In the genomic region with DNA sequence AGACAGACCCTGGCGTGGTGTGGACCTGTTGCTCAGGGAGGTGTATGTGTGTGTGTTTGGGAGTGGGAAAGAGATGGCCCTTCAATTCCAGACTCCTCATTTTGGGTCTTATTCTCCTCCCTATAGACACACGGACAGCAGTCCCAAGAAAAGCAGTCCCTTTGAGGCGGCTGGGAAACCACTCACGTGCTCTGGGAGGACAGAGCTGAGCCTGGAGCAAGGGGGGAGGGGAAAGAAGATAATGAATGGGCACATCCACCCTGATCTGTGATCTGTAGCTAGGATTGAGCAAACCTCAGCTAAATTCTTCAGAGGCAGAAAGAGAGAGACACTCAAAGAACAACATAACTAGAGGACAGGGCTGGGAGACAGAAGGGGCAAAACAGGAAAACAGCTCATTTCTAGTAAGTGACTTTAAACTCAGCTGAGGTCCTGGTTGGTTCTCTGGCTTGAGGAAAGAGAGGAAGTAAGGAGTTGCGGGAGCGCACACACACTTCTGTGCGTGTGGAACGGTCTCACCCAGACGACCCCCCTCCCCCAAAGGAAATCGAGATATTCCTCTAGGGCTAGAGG, we compare ENCODE assay signal across 8 cellular contexts. TPM values are rescaled to one million over a fixed set of nuclear protein-coding genes. Genes with fewer than 3 reads are reported as not detected.
DNase-seq lines count a peak whose midpoint lies in the region; ATAC-seq and TF ChIP-seq lines count a peak whose summit lies in the region.

No MANE protein-coding gene starts in this region.

- H3K4me2 ChIP-seq in skeletal muscle satellite cell (ENCODE audit: low read length) = peak overlapping the region; percentile 94

- H3K4me1 ChIP-seq in cardiac muscle cell (ENCODE audit: low read depth) (peaks cover 9% of the 10 kb centered on the region), skeletal muscle satellite cell (ENCODE audit: control insufficient read depth, insufficient read depth, low read length) (peaks cover 11% of the 10 kb centered on the region)

- no peaks in the 10 kb centered on the region for H3K27me3 ChIP-seq in cardiac muscle cell
- no peaks in the 10 kb centered on the region for H3K27me3 ChIP-seq in WERI-Rb-1 (ENCODE audit: insufficient read depth, low read depth, severe bottlenecking)
- no peaks in the 10 kb centered on the region for H3K27me3 ChIP-seq in skeletal muscle satellite cell (ENCODE audit: control insufficient read depth, insufficient read depth, low read length)

- TF ChIP-seq CTCF in cardiac muscle cell (IDR thresholded peaks at IDR 0.05; ENCODE audit: low read depth, low read length) (no peak), WERI-Rb-1 (IDR thresholded peaks at IDR 0.05; ENCODE audit: low read depth, low read length) (no peak), glutamatergic neuron (IDR thresholded peaks at IDR 0.05; ENCODE audit: partially characterized antibody, unreplicated experiment) (no peak)

- peak overlapping the region; percentile 99 for H3K9ac ChIP-seq in skeletal muscle satellite cell (ENCODE audit: low read depth, low read length)

- peaks cover 8% of the 10 kb centered on the region for H3K4me1 Mint-ChIP-seq in glutamatergic neuron (ENCODE audit: low read depth, unreplicated experiment)

- ATAC-seq in left ventricle myocardium superior (no peak), HG03097 (IDR thresholded peaks at IDR 0.05; ENCODE audit: low FRiP score, unreplicated experiment) (no peak), HG03571 (IDR thresholded peaks at IDR 0.05; ENCODE audit: unreplicated experiment) (no peak)

- peak overlapping the region; percentile 66 for H3K27ac ChIP-seq in cardiac muscle cell
- H3K27ac ChIP-seq in WERI-Rb-1 = peak overlapping the region; percentile 80

- no peaks in the 10 kb centered on the region for H3K36me3 ChIP-seq in cardiac muscle cell
- peaks cover 22% of the 10 kb centered on the region for H3K36me3 ChIP-seq in WERI-Rb-1
- H3K36me3 ChIP-seq in skeletal muscle satellite cell (ENCODE audit: insufficient read depth, low read length) = peaks cover 7% of the 10 kb centered on the region

- H3K4me3 ChIP-seq in cardiac muscle cell (peak overlapping the region; percentile 92), WERI-Rb-1 (ENCODE audit: low read depth, low read length) (peak overlapping the region; percentile 92), skeletal muscle satellite cell (ENCODE audit: low read length) (peak overlapping the region; percentile 96)

- intact Hi-C loops in left ventricle myocardium superior (cut with micrococcal nuclease) = no loop called here

- H3K36me3 Mint-ChIP-seq in glutamatergic neuron (ENCODE audit: unreplicated experiment) = no peaks in the 10 kb centered on the region

- no peaks in the 10 kb centered on the region for H3K9me3 ChIP-seq in cardiac muscle cell (ENCODE audit: low read depth)
- peaks cover 4% of the 10 kb centered on the region for H3K9me3 ChIP-seq in WERI-Rb-1 (ENCODE audit: severe bottlenecking)
- no peaks in the 10 kb centered on the region for H3K9me3 ChIP-seq in skeletal muscle satellite cell (replicated peaks; ENCODE audit: low read length)

- peaks cover 4% of the 10 kb centered on the region for H3K9me3 Mint-ChIP-seq in glutamatergic neuron (ENCODE audit: unreplicated experiment)

- H3K27me3 Mint-ChIP-seq in glutamatergic neuron (ENCODE audit: unreplicated experiment) = peaks cover 2% of the 10 kb centered on the region

- peak overlapping the region; percentile 99 for H3K4me3 Mint-ChIP-seq in glutamatergic neuron (ENCODE audit: unreplicated experiment)

- peak in 1 of 2 donors; percentile 41 for DNase-seq in cardiac muscle cell (ENCODE audit: low read depth in 1 of 2, low spot score in 1 of 2)
- no peak for DNase-seq in left ventricle myocardium superior
- no peak for DNase-seq in WERI-Rb-1
- DNase-seq in glutamatergic neuron = no peak
- DNase-seq in HCEC 1CT = no peak

- H3K27ac Mint-ChIP-seq in glutamatergic neuron (ENCODE audit: unreplicated experiment) = peak overlapping the region; percentile 90

RNA-seq across cellular contexts. Expression of a gene that starts 0.8 kb away (rescaled TPM):
- total RNA-seq in cardiac muscle cell (41.8 and 53.8 TPM in 2 replicates), left ventricle myocardium superior (47.1 TPM), glutamatergic neuron (ENCODE audit: unreplicated experiment) (94.7 TPM)
- 44.8 and 65.1 TPM in 2 replicates for polyA plus RNA-seq in cardiac muscle cell
- 106 and 113 TPM in 2 replicates for total RNA-seq in skeletal muscle satellite cell (2012; rRNA removed)

RNA-seq across cellular contexts. Expression of a gene that starts 26.9 kb away (rescaled TPM):
- not detected in 2 replicates for total RNA-seq in cardiac muscle cell
- polyA plus RNA-seq in cardiac muscle cell = not detected in 2 replicates
- 0.15 TPM for total RNA-seq in left ventricle myocardium superior
- total RNA-seq in glutamatergic neuron (ENCODE audit: unreplicated experiment) = 0.71 TPM
- total RNA-seq in skeletal muscle satellite cell (2012; rRNA removed) = under 0.01 TPM in 1 of 2 replicates, not detected in the other

RNA-seq across cellular contexts. Expression of a gene that starts 31.2 kb away (rescaled TPM):
- total RNA-seq in cardiac muscle cell = 1.3 TPM in 1 of 2 replicates, not detected in the other
- polyA plus RNA-seq in cardiac muscle cell = 1.9 TPM in 1 of 2 replicates, not detected in the other
- total RNA-seq in left ventricle myocardium superior = not detected
- total RNA-seq in glutamatergic neuron (ENCODE audit: unreplicated experiment) = not detected
- total RNA-seq in skeletal muscle satellite cell (2012; rRNA removed) = not detected in 2 replicates

RNA-seq across cellular contexts. Expression of a gene that starts 31.4 kb away (rescaled TPM):
- total RNA-seq in cardiac muscle cell (0.06 and 0.67 TPM in 2 replicates), left ventricle myocardium superior (0.12 TPM), glutamatergic neuron (ENCODE audit: unreplicated experiment) (0.44 TPM)
- polyA plus RNA-seq in cardiac muscle cell = 0.51 and 0.52 TPM in 2 replicates
- not detected in 2 replicates for total RNA-seq in skeletal muscle satellite cell (2012; rRNA removed)

RNA-seq across cellular contexts. Expression of a gene that starts 32.8 kb away (rescaled TPM):
- total RNA-seq in cardiac muscle cell (38.2 and 76.9 TPM in 2 replicates), left ventricle myocardium superior (26.1 TPM), glutamatergic neuron (ENCODE audit: unreplicated experiment) (29.3 TPM)
- 89.0 and 121 TPM in 2 replicates for polyA plus RNA-seq in cardiac muscle cell
- total RNA-seq in skeletal muscle satellite cell (2012; rRNA removed) = 14.4 and 15.0 TPM in 2 replicates
